Comparison of ENCODE assay signal across 12 cellular contexts in the genomic region with DNA sequence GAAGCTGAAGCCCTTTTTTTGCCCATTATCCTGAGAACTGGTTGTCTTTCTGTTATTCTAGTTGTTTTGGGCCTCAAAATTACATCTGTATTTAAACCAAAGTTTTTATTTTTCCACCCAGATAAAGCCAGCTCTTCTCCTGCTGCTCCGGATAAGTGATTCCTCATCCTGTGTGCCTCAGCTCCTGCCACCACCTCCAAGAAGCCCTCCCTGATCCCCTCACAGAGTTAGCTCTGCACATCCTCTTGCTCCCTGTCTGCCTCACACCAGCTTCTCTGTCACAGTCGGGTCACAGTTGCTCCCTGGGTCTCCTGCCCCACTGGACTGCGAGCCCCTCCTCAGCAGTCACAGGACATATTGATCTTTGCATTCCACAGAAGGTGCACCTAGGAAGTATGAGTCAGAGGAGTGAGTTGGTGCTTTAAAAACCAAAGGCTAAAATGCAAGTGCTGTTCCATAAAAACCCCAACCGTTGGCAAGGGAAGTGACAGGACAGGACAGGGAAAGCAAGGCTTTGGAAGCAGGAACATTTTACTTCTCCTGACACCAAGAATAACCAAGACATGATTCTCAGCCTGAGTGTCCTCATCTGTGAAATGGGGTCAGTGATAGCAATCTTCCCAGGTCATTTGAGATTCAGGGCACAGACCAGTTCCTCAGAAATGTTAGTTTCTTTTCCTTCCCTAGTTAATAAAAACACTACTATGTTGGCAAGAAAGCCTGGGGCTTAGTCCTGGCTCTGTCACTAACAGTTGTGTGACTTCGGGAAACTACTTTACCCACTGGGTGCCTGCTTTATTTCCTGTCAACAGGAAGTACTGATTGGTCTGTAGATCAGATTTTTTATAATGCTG. TPM values are rescaled to one million over a fixed set of nuclear protein-coding genes. Genes with fewer than 3 reads are reported as not detected.
DNase-seq lines count a peak whose midpoint lies in the region; ATAC-seq and TF ChIP-seq lines count a peak whose summit lies in the region.
"Had no signal": no experiment of that assay in that cellular context is flagged by ENCODE, and none has a peak within 500 bp of the region (broad histone marks: within the 10 kb centered on the region; RNA-seq: fewer than 3 reads in every experiment).

No MANE protein-coding gene starts in this region.

- peaks cover 4% of the 10 kb centered on the region for H3K9me3 Mint-ChIP-seq in activated naive CD8-positive, alpha-beta T cell (ENCODE audit: low read depth)
- peaks cover 6% of the 10 kb centered on the region for H3K9me3 Mint-ChIP-seq in activated naive CD8-positive, alpha-beta T cell treated with anti-CD3 and anti-CD28 coated beads for 36 hours
- H3K9me3 Mint-ChIP-seq: activated B cell treated with CpG ODN at 0.5 μM for 24 hours had no signal

- in situ Hi-C loops in transverse colon (cut with MboI; ENCODE audit: low pct_ligation_motif_present in 1 of 4, low pct_unique_long_range_greater_than_20kb in 1 of 4, low sequenced_read_pairs in 3 of 4) = no loop called here

- H3K36me3 ChIP-seq in hepatocyte (replicated peaks; ENCODE audit: insufficient read depth, low read depth) (no peaks in the 10 kb centered on the region), transverse colon (no peaks in the 10 kb centered on the region), MM.1S (replicated peaks; ENCODE audit: insufficient read depth, low read length) (no peaks in the 10 kb centered on the region)

- H3K27me3 Mint-ChIP-seq in activated naive CD8-positive, alpha-beta T cell = peaks cover 5% of the 10 kb centered on the region
- H3K27me3 Mint-ChIP-seq in activated naive CD8-positive, alpha-beta T cell treated with anti-CD3 and anti-CD28 coated beads for 36 hours = peaks cover 8% of the 10 kb centered on the region

- DNase-seq in activated naive CD8-positive, alpha-beta T cell treated with anti-CD3 and anti-CD28 coated beads for 36 hours = no peak
- DNase-seq in hepatocyte (ENCODE audit: low spot score) (no peak), transverse colon (no peak), MM.1S (no peak), GM19240 (ENCODE audit: insufficient read length, low spot score) (no peak)
- DNase-seq: activated B cell treated with CpG ODN at 0.5 μM for 24 hours, H7, NCI-H748 treated with DMSO at 0.1 percent for 48 hours had no signal

- H3K27ac ChIP-seq in hepatocyte = peak overlapping the region; percentile 57
- H3K27ac ChIP-seq in transverse colon = peak overlapping the region in 3 of 4 donors; percentile 20 to 42 (median 34)
- no peak overlapping the region for H3K27ac ChIP-seq in MM.1S (ENCODE audit: low read length)

- no peak for ATAC-seq in GM18873 (IDR thresholded peaks at IDR 0.05; ENCODE audit: low FRiP score, unreplicated experiment)

- H4K20me1 ChIP-seq in hepatocyte (ENCODE audit: insufficient read depth, poor library complexity, severe bottlenecking) (no peaks in the 10 kb centered on the region), MM.1S (ENCODE audit: insufficient read depth, low read length) (no peaks in the 10 kb centered on the region)

- H3K4me1 ChIP-seq in hepatocyte (ENCODE audit: insufficient read depth) (peaks cover 15% of the 10 kb centered on the region), transverse colon (peaks cover 10 to 44% (median 32%) of the 10 kb centered on the region in 4 donors), MM.1S (ENCODE audit: low read length) (no peaks in the 10 kb centered on the region)

- H2AFZ ChIP-seq in hepatocyte = no peak overlapping the region
- no peak overlapping the region for H2AFZ ChIP-seq in MM.1S (ENCODE audit: low read length)

- TF ChIP-seq CTCF in WI38 (IDR thresholded peaks at IDR 0.05; ENCODE audit: low read depth, low read length) (no peak), hepatocyte (IDR thresholded peaks at IDR 0.05; ENCODE audit: poor library complexity) (no peak), transverse colon (IDR thresholded peaks at IDR 0.05) (no peak), MM.1S (IDR thresholded peaks at IDR 0.05; ENCODE audit: low read length) (no peak)

- no peaks in the 10 kb centered on the region for H3F3A ChIP-seq in MM.1S (ENCODE audit: insufficient read depth, low read length)

- no peak for TF ChIP-seq POLR2A in transverse colon (IDR thresholded peaks at IDR 0.05)

- 58% methylated on average over 5 of the region's 5 CpGs for WGBS in hepatocyte (ENCODE audit: low lambda C conversion rate, missing lambda C conversion rate)
- WGBS in transverse colon (ENCODE audit: low coverage in 1 of 2), 2 donors = 47 to 65% methylated on average over 3 to 5 of the region's 5 CpGs

- H3K9me2 ChIP-seq in hepatocyte (replicated peaks; ENCODE audit: insufficient read depth) = no peaks in the 10 kb centered on the region
- H3K9me2 ChIP-seq in MM.1S (replicated peaks; ENCODE audit: insufficient read depth, low read length) = no peaks in the 10 kb centered on the region

- peak overlapping the region; percentile 27 for H3K4me3 Mint-ChIP-seq in activated naive CD8-positive, alpha-beta T cell
- no peak overlapping the region for H3K4me3 Mint-ChIP-seq in activated naive CD8-positive, alpha-beta T cell treated with anti-CD3 and anti-CD28 coated beads for 36 hours
- H3K4me3 Mint-ChIP-seq: activated B cell treated with CpG ODN at 0.5 μM for 24 hours, neural crest cell had no signal

- H3K9me3 ChIP-seq in hepatocyte (ENCODE audit: low read depth) (no peaks in the 10 kb centered on the region), transverse colon (no peaks in the 10 kb centered on the region), MM.1S (replicated peaks; ENCODE audit: insufficient read depth, low read length) (no peaks in the 10 kb centered on the region)

- H3K27ac Mint-ChIP-seq in activated naive CD8-positive, alpha-beta T cell = no peak overlapping the region
- H3K27ac Mint-ChIP-seq in activated naive CD8-positive, alpha-beta T cell treated with anti-CD3 and anti-CD28 coated beads for 36 hours = no peak overlapping the region
- H3K27ac Mint-ChIP-seq: activated B cell treated with CpG ODN at 0.5 μM for 24 hours had no signal

- H3K36me3 Mint-ChIP-seq in activated naive CD8-positive, alpha-beta T cell = peaks cover 5% of the 10 kb centered on the region
- peaks cover 1% of the 10 kb centered on the region for H3K36me3 Mint-ChIP-seq in activated naive CD8-positive, alpha-beta T cell treated with anti-CD3 and anti-CD28 coated beads for 36 hours

- H3K9ac ChIP-seq in MM.1S (ENCODE audit: low read length) = no peak overlapping the region

- H3K4me2 ChIP-seq in hepatocyte (peak overlapping the region; percentile 25), MM.1S (ENCODE audit: low read depth, low read length) (no peak overlapping the region)

- H3K4me3 ChIP-seq in WI38 (ENCODE audit: low read depth, low read length) (peak overlapping the region; percentile 38), hepatocyte (no peak overlapping the region), transverse colon (no peak overlapping the region), MM.1S (ENCODE audit: low read length) (no peak overlapping the region)

- H3K79me2 ChIP-seq in hepatocyte (no peaks in the 10 kb centered on the region), MM.1S (ENCODE audit: low read length) (no peaks in the 10 kb centered on the region)

- peaks cover 27% of the 10 kb centered on the region for H3K4me1 Mint-ChIP-seq in activated naive CD8-positive, alpha-beta T cell (ENCODE audit: low read depth)
- peaks cover 23% of the 10 kb centered on the region for H3K4me1 Mint-ChIP-seq in activated naive CD8-positive, alpha-beta T cell treated with anti-CD3 and anti-CD28 coated beads for 36 hours
- H3K4me1 Mint-ChIP-seq: activated B cell treated with CpG ODN at 0.5 μM for 24 hours, neural crest cell had no signal

- intact Hi-C loops in transverse colon (cut with DNase I; ENCODE audit: low total_unique reads) = no loop called here

- H3K27me3 ChIP-seq in hepatocyte (no peaks in the 10 kb centered on the region), transverse colon (no peaks in the 10 kb centered on the region), MM.1S (replicated peaks; ENCODE audit: insufficient read depth, low read length) (no peaks in the 10 kb centered on the region)

- no peak for TF ChIP-seq EP300 in transverse colon (IDR thresholded peaks at IDR 0.05; ENCODE audit: low read depth)

RNA-seq across cellular contexts. Expression of a gene that starts 36.5 kb away (rescaled TPM):
- total RNA-seq in activated naive CD8-positive, alpha-beta T cell treated with anti-CD3 and anti-CD28 coated beads for 36 hours = under 1 TPM; 0.62 to 0.82 TPM
- total RNA-seq in hepatocyte = 7.7 and 8.8 TPM in 2 replicates
- polyA plus RNA-seq in hepatocyte = 13.5 and 14.2 TPM in 2 replicates
- total RNA-seq in transverse colon = 10 to 100 TPM; 16.2 to 36.2 (median 25.2) TPM
